2 cellular contexts compared by ENCODE assay signal in genomic region chr15:40106203-40107161, GRCh38.
TF ChIP-seq lines count a peak whose summit lies in the region.

No MANE protein-coding gene starts in this region.

TF ChIP-seq in K562, 482 proteins besides CTCF, POLR2A, EP300 and RAD21 (continued from another document and continues in another):
- TF ChIP-seq, protein P1, sequence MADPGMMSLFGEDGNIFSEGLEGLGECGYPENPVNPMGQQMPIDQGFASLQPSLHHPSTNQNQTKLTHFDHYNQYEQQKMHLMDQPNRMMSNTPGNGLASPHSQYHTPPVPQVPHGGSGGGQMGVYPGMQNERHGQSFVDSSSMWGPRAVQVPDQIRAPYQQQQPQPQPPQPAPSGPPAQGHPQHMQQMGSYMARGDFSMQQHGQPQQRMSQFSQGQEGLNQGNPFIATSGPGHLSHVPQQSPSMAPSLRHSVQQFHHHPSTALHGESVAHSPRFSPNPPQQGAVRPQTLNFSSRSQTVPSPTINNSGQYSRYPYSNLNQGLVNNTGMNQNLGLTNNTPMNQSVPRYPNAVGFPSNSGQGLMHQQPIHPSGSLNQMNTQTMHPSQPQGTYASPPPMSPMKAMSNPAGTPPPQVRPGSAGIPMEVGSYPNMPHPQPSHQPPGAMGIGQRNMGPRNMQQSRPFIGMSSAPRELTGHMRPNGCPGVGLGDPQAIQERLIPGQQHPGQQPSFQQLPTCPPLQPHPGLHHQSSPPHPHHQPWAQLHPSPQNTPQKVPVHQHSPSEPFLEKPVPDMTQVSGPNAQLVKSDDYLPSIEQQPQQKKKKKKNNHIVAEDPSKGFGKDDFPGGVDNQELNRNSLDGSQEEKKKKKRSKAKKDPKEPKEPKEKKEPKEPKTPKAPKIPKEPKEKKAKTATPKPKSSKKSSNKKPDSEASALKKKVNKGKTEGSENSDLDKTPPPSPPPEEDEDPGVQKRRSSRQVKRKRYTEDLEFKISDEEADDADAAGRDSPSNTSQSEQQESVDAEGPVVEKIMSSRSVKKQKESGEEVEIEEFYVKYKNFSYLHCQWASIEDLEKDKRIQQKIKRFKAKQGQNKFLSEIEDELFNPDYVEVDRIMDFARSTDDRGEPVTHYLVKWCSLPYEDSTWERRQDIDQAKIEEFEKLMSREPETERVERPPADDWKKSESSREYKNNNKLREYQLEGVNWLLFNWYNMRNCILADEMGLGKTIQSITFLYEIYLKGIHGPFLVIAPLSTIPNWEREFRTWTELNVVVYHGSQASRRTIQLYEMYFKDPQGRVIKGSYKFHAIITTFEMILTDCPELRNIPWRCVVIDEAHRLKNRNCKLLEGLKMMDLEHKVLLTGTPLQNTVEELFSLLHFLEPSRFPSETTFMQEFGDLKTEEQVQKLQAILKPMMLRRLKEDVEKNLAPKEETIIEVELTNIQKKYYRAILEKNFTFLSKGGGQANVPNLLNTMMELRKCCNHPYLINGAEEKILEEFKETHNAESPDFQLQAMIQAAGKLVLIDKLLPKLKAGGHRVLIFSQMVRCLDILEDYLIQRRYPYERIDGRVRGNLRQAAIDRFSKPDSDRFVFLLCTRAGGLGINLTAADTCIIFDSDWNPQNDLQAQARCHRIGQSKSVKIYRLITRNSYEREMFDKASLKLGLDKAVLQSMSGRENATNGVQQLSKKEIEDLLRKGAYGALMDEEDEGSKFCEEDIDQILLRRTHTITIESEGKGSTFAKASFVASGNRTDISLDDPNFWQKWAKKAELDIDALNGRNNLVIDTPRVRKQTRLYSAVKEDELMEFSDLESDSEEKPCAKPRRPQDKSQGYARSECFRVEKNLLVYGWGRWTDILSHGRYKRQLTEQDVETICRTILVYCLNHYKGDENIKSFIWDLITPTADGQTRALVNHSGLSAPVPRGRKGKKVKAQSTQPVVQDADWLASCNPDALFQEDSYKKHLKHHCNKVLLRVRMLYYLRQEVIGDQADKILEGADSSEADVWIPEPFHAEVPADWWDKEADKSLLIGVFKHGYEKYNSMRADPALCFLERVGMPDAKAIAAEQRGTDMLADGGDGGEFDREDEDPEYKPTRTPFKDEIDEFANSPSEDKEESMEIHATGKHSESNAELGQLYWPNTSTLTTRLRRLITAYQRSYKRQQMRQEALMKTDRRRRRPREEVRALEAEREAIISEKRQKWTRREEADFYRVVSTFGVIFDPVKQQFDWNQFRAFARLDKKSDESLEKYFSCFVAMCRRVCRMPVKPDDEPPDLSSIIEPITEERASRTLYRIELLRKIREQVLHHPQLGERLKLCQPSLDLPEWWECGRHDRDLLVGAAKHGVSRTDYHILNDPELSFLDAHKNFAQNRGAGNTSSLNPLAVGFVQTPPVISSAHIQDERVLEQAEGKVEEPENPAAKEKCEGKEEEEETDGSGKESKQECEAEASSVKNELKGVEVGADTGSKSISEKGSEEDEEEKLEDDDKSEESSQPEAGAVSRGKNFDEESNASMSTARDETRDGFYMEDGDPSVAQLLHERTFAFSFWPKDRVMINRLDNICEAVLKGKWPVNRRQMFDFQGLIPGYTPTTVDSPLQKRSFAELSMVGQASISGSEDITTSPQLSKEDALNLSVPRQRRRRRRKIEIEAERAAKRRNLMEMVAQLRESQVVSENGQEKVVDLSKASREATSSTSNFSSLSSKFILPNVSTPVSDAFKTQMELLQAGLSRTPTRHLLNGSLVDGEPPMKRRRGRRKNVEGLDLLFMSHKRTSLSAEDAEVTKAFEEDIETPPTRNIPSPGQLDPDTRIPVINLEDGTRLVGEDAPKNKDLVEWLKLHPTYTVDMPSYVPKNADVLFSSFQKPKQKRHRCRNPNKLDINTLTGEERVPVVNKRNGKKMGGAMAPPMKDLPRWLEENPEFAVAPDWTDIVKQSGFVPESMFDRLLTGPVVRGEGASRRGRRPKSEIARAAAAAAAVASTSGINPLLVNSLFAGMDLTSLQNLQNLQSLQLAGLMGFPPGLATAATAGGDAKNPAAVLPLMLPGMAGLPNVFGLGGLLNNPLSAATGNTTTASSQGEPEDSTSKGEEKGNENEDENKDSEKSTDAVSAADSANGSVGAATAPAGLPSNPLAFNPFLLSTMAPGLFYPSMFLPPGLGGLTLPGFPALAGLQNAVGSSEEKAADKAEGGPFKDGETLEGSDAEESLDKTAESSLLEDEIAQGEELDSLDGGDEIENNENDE (IDR thresholded peaks at IDR 0.05; ENCODE audit: low read depth, low read length): no peak
- TF ChIP-seq ZC3H4 (CRISPR knock-in tag; IDR thresholded peaks at IDR 0.05; ENCODE audit: borderline replicate concordance) (no peak), ZNF280A (IDR thresholded peaks at IDR 0.05; ENCODE audit: low read depth, partially characterized antibody) (no peak), ZNF3 (CRISPR knock-in tag; IDR thresholded peaks at IDR 0.05) (no peak), HLTF (IDR thresholded peaks at IDR 0.05) (peak; percentile 86; the same call in 1 of the 2 replicates), ZNF507 (tag; conservative IDR thresholded peaks at IDR 0.05) (no peak), HMGXB4 (CRISPR knock-in tag; IDR thresholded peaks at IDR 0.05) (no peak), TCF7L2 (IDR thresholded peaks at IDR 0.05; ENCODE audit: low read depth, low read length) (no peak), NCOA2 (IDR thresholded peaks at IDR 0.05; ENCODE audit: partially characterized antibody in 2 of 2) (no peak), ZNF311 (CRISPR knock-in tag; IDR thresholded peaks at IDR 0.05) (no peak)

TF ChIP-seq in HepG2, 621 proteins besides CTCF, POLR2A, EP300 and RAD21 (continued from another document and continues in another):
- TF ChIP-seq ZNF646 (CRISPR knock-in tag; IDR thresholded peaks at IDR 0.05) (peak; percentile 72), GLI4 (CRISPR knock-in tag; IDR thresholded peaks at IDR 0.05; ENCODE audit: borderline replicate concordance) (no peak), ARID2 (CRISPR knock-in tag; IDR thresholded peaks at IDR 0.05; ENCODE audit: borderline replicate concordance) (0 out of 2 replicates have a peak, but pooled peaks have one; percentile 60), PLRG1 (conservative IDR thresholded peaks at IDR 0.05) (no peak), ESRRA (CRISPR knock-in tag; IDR thresholded peaks at IDR 0.05; ENCODE audit: low read depth) (no peak), MAFF (IDR thresholded peaks at IDR 0.05; ENCODE audit: low read depth, low read length) (no peak), HNRNPH1 (optimal IDR thresholded peaks at IDR 0.05; ENCODE audit: low read depth, low read length) (no peak), ZNF772 (CRISPR knock-in tag; IDR thresholded peaks at IDR 0.05) (0 out of 2 replicates have a peak, but pooled peaks have one; percentile 21), ZNF737 (CRISPR knock-in tag; IDR thresholded peaks at IDR 0.05; ENCODE audit: borderline replicate concordance) (no peak), HDAC6 (IDR thresholded peaks at IDR 0.05; ENCODE audit: low read depth, low read length) (no peak), HES4 (CRISPR knock-in tag; IDR thresholded peaks at IDR 0.05; ENCODE audit: borderline replicate concordance) (no peak), ZMYM4 (CRISPR knock-in tag; IDR thresholded peaks at IDR 0.05) (no peak), TEAD3 (CRISPR knock-in tag; optimal IDR thresholded peaks at IDR 0.05; ENCODE audit: borderline replicate concordance) (peak; percentile 56)
- TF ChIP-seq, protein P2, sequence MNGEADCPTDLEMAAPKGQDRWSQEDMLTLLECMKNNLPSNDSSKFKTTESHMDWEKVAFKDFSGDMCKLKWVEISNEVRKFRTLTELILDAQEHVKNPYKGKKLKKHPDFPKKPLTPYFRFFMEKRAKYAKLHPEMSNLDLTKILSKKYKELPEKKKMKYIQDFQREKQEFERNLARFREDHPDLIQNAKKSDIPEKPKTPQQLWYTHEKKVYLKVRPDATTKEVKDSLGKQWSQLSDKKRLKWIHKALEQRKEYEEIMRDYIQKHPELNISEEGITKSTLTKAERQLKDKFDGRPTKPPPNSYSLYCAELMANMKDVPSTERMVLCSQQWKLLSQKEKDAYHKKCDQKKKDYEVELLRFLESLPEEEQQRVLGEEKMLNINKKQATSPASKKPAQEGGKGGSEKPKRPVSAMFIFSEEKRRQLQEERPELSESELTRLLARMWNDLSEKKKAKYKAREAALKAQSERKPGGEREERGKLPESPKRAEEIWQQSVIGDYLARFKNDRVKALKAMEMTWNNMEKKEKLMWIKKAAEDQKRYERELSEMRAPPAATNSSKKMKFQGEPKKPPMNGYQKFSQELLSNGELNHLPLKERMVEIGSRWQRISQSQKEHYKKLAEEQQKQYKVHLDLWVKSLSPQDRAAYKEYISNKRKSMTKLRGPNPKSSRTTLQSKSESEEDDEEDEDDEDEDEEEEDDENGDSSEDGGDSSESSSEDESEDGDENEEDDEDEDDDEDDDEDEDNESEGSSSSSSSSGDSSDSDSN (CRISPR knock-in tag; IDR thresholded peaks at IDR 0.05): no peak
- TF ChIP-seq, protein P3, sequence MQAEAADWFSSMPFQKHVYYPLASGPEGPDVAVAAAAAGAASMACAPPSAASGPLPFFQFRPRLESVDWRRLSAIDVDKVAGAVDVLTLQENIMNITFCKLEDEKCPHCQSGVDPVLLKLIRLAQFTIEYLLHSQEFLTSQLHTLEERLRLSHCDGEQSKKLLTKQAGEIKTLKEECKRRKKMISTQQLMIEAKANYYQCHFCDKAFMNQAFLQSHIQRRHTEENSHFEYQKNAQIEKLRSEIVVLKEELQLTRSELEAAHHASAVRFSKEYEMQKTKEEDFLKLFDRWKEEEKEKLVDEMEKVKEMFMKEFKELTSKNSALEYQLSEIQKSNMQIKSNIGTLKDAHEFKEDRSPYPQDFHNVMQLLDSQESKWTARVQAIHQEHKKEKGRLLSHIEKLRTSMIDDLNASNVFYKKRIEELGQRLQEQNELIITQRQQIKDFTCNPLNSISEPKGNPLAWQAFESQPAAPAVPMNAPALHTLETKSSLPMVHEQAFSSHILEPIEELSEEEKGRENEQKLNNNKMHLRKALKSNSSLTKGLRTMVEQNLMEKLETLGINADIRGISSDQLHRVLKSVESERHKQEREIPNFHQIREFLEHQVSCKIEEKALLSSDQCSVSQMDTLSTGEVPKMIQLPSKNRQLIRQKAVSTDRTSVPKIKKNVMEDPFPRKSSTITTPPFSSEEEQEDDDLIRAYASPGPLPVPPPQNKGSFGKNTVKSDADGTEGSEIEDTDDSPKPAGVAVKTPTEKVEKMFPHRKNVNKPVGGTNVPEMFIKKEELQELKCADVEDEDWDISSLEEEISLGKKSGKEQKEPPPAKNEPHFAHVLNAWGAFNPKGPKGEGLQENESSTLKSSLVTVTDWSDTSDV (CRISPR knock-in tag; IDR thresholded peaks at IDR 0.05): no peak
- TF ChIP-seq, protein P4, sequence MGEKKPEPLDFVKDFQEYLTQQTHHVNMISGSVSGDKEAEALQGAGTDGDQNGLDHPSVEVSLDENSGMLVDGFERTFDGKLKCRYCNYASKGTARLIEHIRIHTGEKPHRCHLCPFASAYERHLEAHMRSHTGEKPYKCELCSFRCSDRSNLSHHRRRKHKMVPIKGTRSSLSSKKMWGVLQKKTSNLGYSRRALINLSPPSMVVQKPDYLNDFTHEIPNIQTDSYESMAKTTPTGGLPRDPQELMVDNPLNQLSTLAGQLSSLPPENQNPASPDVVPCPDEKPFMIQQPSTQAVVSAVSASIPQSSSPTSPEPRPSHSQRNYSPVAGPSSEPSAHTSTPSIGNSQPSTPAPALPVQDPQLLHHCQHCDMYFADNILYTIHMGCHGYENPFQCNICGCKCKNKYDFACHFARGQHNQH (CRISPR knock-in tag; IDR thresholded peaks at IDR 0.05): peak; percentile 62; the same call in 1 of the 2 replicates
- TF ChIP-seq, protein P5, sequence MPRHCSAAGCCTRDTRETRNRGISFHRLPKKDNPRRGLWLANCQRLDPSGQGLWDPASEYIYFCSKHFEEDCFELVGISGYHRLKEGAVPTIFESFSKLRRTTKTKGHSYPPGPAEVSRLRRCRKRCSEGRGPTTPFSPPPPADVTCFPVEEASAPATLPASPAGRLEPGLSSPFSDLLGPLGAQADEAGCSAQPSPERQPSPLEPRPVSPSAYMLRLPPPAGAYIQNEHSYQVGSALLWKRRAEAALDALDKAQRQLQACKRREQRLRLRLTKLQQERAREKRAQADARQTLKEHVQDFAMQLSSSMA (CRISPR knock-in tag; IDR thresholded peaks at IDR 0.05): no peak
